22 cellular contexts compared by ENCODE assay signal in genomic region chr19:20431826-20432225, GRCh38.
"Had no signal": no experiment of that assay in that cellular context is flagged by ENCODE, and none has a peak within 500 bp of the region (broad histone marks: within the 10 kb centered on the region; RNA-seq: fewer than 3 reads in every experiment).

No MANE protein-coding gene starts in this region.

- H3K4me1 Mint-ChIP-seq: activated naive CD4-positive, alpha-beta T cell treated with anti-CD3 and anti-CD28 coated beads, Interleukin-2, amount 50 U/mL, for 24 hours; stimulated activated effector memory CD8-positive, alpha-beta T cell treated with anti-CD3 and anti-CD28 coated beads, Interleukin-12 subunit alpha, Interleukin-12 subunit beta, amount 100 ng/mL, for 72 hours had no signal

- H3K27ac Mint-ChIP-seq: activated CD8-positive, alpha-beta T cell treated with anti-CD3 and anti-CD28 coated beads, Interleukin-2, amount 10 ng/mL, durations not matched to agents 7 days and 5 days; activated naive CD4-positive, alpha-beta T cell treated with anti-CD3 and anti-CD28 coated beads, Interleukin-2, amount 50 U/mL, for 24 hours; dendritic cell treated with granulocyte-macrophage colony-stimulating factor and Interleukin-4, amounts not matched to agents 40 ng/mL and 50 ng/mL, for 4 days; stimulated activated effector memory CD8-positive, alpha-beta T cell treated with anti-CD3 and anti-CD28 coated beads, Interleukin-12 subunit alpha, Interleukin-12 subunit beta, amount 100 ng/mL, for 72 hours had no signal

- H3K27me3 Mint-ChIP-seq: activated naive CD4-positive, alpha-beta T cell treated with anti-CD3 and anti-CD28 coated beads, Interleukin-2, amount 50 U/mL, for 24 hours; dendritic cell treated with granulocyte-macrophage colony-stimulating factor and Interleukin-4, amounts not matched to agents 40 ng/mL and 50 ng/mL, for 4 days had no signal

- H3K36me3 ChIP-seq: brain microvascular endothelial cell, left ventricle myocardium inferior, upper lobe of right lung had no signal

- DNase-seq: activated CD4-positive, alpha-beta T cell treated with anti-CD3 and anti-CD28 coated beads, Interleukin-2, amount 50 U/mL, for 1 hour; activated CD4-positive, CD25-positive, alpha-beta regulatory T cell treated with anti-CD3 and anti-CD28 coated beads, Interleukin-2, amount 50 U/mL, for 72 hours; activated CD8-positive, alpha-beta T cell treated with anti-CD3 and anti-CD28 coated beads, Interleukin-2, amount 10 ng/mL, durations not matched to agents 7 days and 5 days; activated gamma-delta T cell treated with Interleukin-2 at 50 U/mL for 16 hours; aorta; brain microvascular endothelial cell; caudate nucleus; effector CD4-positive, alpha-beta T cell; erythroblast; foreskin fibroblast; kidney glomerular epithelial cell; left ventricle myocardium inferior; mammary epithelial cell; nucleus accumbens; small intestine; stimulated activated CD4-positive, alpha-beta T cell treated with anti-CD3 and anti-CD28 coated beads, Interleukin-2, amount 100 ng/mL, for 24 hours; testis; upper lobe of right lung had no signal

- H3K4me3 ChIP-seq: left ventricle myocardium inferior, testis, upper lobe of right lung had no signal

- H3K9me3 ChIP-seq: testis, upper lobe of right lung had no signal

- ATAC-seq: activated CD8-positive, alpha-beta T cell treated with anti-CD3 and anti-CD28 coated beads, Interleukin-2, amount 10 ng/mL, durations not matched to agents 7 days and 5 days; sciatic nerve; stimulated activated effector memory CD8-positive, alpha-beta T cell treated with anti-CD3 and anti-CD28 coated beads, Interleukin-12 subunit alpha, Interleukin-12 subunit beta, amount 100 ng/mL, for 72 hours; upper lobe of right lung had no signal

- H3K9me3 Mint-ChIP-seq: activated naive CD4-positive, alpha-beta T cell treated with anti-CD3 and anti-CD28 coated beads, Interleukin-2, amount 50 U/mL, for 24 hours; stimulated activated effector memory CD8-positive, alpha-beta T cell treated with anti-CD3 and anti-CD28 coated beads, Interleukin-12 subunit alpha, Interleukin-12 subunit beta, amount 100 ng/mL, for 72 hours had no signal

- H3K27me3 ChIP-seq: brain microvascular endothelial cell, testis, upper lobe of right lung had no signal

- H3K4me1 ChIP-seq: left ventricle myocardium inferior, testis, upper lobe of right lung had no signal

- H3K36me3 Mint-ChIP-seq: activated naive CD4-positive, alpha-beta T cell treated with anti-CD3 and anti-CD28 coated beads, Interleukin-2, amount 50 U/mL, for 24 hours; stimulated activated effector memory CD8-positive, alpha-beta T cell treated with anti-CD3 and anti-CD28 coated beads, Interleukin-12 subunit alpha, Interleukin-12 subunit beta, amount 100 ng/mL, for 72 hours had no signal

- H3K27ac ChIP-seq: brain microvascular endothelial cell, left ventricle myocardium inferior, testis, upper lobe of right lung had no signal

- H3K4me3 Mint-ChIP-seq: activated CD8-positive, alpha-beta T cell treated with anti-CD3 and anti-CD28 coated beads, Interleukin-2, amount 10 ng/mL, durations not matched to agents 7 days and 5 days; activated naive CD4-positive, alpha-beta T cell treated with anti-CD3 and anti-CD28 coated beads, Interleukin-2, amount 50 U/mL, for 24 hours; dendritic cell treated with granulocyte-macrophage colony-stimulating factor and Interleukin-4, amounts not matched to agents 40 ng/mL and 50 ng/mL, for 4 days; stimulated activated effector memory CD8-positive, alpha-beta T cell treated with anti-CD3 and anti-CD28 coated beads, Interleukin-12 subunit alpha, Interleukin-12 subunit beta, amount 100 ng/mL, for 72 hours had no signal
